Comparison of ENCODE assay signal across 9 cellular contexts in the genomic region with DNA sequence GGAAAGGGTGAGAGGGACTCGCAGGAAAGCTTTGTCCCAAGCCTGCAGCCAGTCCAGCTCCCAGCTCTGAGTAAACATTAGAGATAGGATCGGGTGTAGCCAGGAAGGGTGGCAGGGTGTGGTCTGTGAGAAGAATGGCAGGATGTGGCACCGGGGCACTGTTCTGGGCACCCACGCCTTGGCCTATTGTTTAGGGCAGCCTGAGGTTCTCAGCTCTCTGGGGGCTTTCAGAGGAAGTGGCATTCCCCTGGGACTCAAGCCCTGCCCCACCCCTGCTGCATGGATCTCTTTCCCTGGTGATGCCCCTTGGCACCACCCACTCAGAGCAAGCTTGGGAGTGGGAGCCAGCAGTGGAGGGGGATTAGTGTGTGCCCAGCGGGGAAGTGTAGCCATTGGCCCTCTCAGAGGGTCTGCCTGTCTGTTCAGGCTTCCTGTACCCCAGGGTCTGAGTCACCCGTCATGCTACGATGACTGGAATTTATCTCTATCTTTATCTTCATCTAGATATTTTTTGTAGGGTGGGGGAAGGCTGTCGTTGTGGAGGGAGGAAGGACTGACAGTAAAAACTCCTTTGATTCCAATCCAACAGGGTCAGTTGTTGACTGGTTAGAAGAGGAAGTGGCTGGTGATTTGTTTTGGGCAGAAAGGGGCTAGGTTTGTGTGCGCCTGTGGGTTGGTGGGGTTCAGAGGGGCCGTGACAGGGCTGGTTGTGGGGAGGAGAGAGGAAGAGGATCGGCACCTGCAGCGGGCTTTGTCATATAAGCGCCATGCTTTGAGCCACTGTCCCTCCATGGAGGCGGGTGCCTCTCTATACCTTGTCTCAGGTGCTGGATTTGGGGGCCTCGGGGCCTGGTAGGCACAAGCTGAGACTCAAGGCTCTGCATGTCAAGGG. TPM values are rescaled to one million over a fixed set of nuclear protein-coding genes. Genes with fewer than 3 reads are reported as not detected.
DNase-seq lines count a peak whose midpoint lies in the region; ATAC-seq and TF ChIP-seq lines count a peak whose summit lies in the region.
"Had no signal": no experiment of that assay in that cellular context is flagged by ENCODE, and none has a peak within 500 bp of the region (broad histone marks: within the 10 kb centered on the region; RNA-seq: fewer than 3 reads in every experiment).

No MANE protein-coding gene starts in this region.

- peak; percentile 16 for DNase-seq in HS-5 (ENCODE audit: low read depth)
- peak; percentile 50 for DNase-seq in amniotic epithelial cell (ENCODE audit: low read depth)
- peak; percentile 59 to 61 for DNase-seq in lung microvascular endothelial cell (ENCODE audit: low read depth in 2 of 2)
- no peak for DNase-seq in NCI-H524 (lab: John Stamatoyannopoulos, UW)
- no peak for DNase-seq in mesenteric fat pad (ENCODE audit: low spot score)
- no peak for DNase-seq in testis
- DNase-seq: NCI-H1436 treated with DMSO at 0.1 percent for 48 hours had no signal

- H3K27ac ChIP-seq in 22Rv1 (0 out of 2 replicates have a peak overlapping the region, but pooled peaks have one; percentile 2), testis (no peak overlapping the region)

- H3K27me3 ChIP-seq in testis = no peaks in the 10 kb centered on the region

- ATAC-seq in GM18867 (IDR thresholded peaks at IDR 0.05; ENCODE audit: unreplicated experiment) = no peak

- 81 to 87% methylated on average over 11 to 15 of the region's 15 CpGs for WGBS in testis, 2 donors

- H3K9me3 ChIP-seq in testis = no peaks in the 10 kb centered on the region

- H3K4me1 ChIP-seq in testis = peaks cover 3% of the 10 kb centered on the region

- no peak for TF ChIP-seq CTCF in 22Rv1 (IDR thresholded peaks at IDR 0.05)
- TF ChIP-seq CTCF in testis (IDR thresholded peaks at IDR 0.05) = no peak

- no peaks in the 10 kb centered on the region for H3K36me3 ChIP-seq in testis (ENCODE audit: low read depth, missing control alignments)

- intact Hi-C loops in testis (cut with DNase I; ENCODE audit: low total_unique reads) = no loop called here

- TF ChIP-seq POLR2A in testis (IDR thresholded peaks at IDR 0.05) = no peak

- H3K4me3 ChIP-seq in testis = no peak overlapping the region

RNA-seq across cellular contexts. Expression of gene SOX13, which starts 31.7 kb away (rescaled TPM):
- 5.7 and 6.7 TPM in 2 replicates for total RNA-seq in lung microvascular endothelial cell
- 33.1 TPM for total RNA-seq in mesenteric fat pad
- 10 to 100 TPM; 29.1 to 33.4 TPM for total RNA-seq in testis
- polyA plus RNA-seq in testis (ENCODE audit: insufficient read depth, low read depth, low replicate concordance) = 17.8 TPM

RNA-seq across cellular contexts. Expression of gene ETNK2, which starts 47.3 kb away (rescaled TPM):
- total RNA-seq in lung microvascular endothelial cell (6.9 and 9.4 TPM in 2 replicates), mesenteric fat pad (6.1 TPM), testis (100 to 1,000 TPM; 116 to 227 TPM)
- polyA plus RNA-seq in testis (ENCODE audit: insufficient read depth, low read depth, low replicate concordance) = 187 TPM

Comparison
In these comparisons a context has a peak if more than half of its experiments do, and no peak if none do; other contexts are left out.
1. DNase-seq: peak in HS-5 (single experiment), amniotic epithelial cell (single experiment) and lung microvascular endothelial cell (2 of 2); none in NCI-H524 (0 of 2), mesenteric fat pad (single experiment) and testis (single experiment).
2. RNA of gene ETNK2, which starts 47.3 kb away (total RNA-seq): 116 to 227 TPM in testis; 6.9 to 9.4 TPM in lung microvascular endothelial cell and 6.1 TPM in mesenteric fat pad (single experiment); every median in the first group is over 10 times any median in the second.